In the genomic region with DNA sequence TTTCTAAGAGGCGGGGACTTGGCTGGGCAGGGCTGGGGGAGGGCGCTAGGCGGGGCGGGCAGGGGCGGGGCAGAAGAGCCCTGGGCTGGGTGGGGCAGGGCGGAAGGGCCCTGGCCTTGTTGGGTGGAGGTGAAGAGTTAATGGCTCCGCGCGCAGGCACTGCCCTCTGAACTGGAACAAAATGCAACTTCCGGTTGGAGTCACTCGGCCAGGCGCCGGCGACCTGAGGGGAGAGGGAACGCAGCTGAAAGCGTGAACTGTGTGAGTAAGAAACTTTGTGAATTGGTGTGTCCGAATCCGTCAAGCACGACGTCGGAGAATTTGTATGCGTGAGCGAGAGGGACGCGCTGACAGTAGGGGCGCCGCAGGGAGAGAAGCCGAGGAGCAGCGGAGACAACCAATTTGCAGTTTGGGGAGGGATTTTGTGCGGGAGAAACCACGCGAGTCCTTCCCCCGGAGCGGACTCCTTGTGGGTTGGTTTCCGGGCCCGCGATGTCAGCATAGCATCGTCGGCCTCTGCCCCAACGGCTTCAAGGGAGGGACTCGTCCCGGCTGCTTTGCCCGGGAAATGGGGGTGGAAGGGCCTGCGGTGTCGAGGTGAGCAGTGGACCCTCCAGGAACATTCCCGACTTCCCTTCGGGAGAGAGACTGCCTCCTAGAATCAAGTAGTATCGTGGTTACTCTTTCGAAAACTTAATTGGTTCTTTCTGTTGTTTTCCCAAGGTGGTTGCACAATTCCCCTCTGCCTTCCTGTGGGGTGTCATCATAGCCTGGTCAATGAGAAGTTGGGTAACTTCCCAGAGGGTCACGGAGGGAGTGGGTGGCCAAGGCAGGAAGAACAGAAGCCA, we compare ENCODE assay signal across 8 cellular contexts.
DNase-seq lines count a peak whose midpoint lies in the region; ATAC-seq lines count a peak whose summit lies in the region.

A gene with protein sequence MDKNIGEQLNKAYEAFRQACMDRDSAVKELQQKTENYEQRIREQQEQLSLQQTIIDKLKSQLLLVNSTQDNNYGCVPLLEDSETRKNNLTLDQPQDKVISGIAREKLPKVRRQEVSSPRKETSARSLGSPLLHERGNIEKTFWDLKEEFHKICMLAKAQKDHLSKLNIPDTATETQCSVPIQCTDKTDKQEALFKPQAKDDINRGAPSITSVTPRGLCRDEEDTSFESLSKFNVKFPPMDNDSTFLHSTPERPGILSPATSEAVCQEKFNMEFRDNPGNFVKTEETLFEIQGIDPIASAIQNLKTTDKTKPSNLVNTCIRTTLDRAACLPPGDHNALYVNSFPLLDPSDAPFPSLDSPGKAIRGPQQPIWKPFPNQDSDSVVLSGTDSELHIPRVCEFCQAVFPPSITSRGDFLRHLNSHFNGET (plus strand): TSS at position 203 of the 848 bp plus-strand sequence. CDS start 19,235 bp downstream, outside the sequence.

- peak; percentile 95 for DNase-seq in AG08395 (ENCODE audit: low spot score)
- peak; percentile 90 for DNase-seq in NCI-H345 treated with DMSO at 0.1 percent for 48 hours (lab: John Stamatoyannopoulos, UW; ENCODE audit: unreplicated experiment)
- DNase-seq in activated CD4-positive, CD25-positive, alpha-beta regulatory T cell (lab: John Stamatoyannopoulos, UW) = peak; percentile 78 to 86 (median 82)
- DNase-seq in central memory CD4-positive, alpha-beta T cell = peak; percentile 87
- DNase-seq in iris pigment epithelial cell (ENCODE audit: low read depth) = peak; percentile 98
- DNase-seq in stimulated activated CD4-positive, alpha-beta T cell treated with anti-CD3 and anti-CD28 coated beads, Interleukin-12 subunit alpha, Interleukin-12 subunit beta, amount 100 ng/mL, for 4 hours = peak; percentile 79

- ATAC-seq in GM18909 (IDR thresholded peaks at IDR 0.05; ENCODE audit: poor library complexity, unreplicated experiment) = peak; percentile 91
- peak; percentile 90 for ATAC-seq in HG03175 (IDR thresholded peaks at IDR 0.05; ENCODE audit: unreplicated experiment)

Comparison
In these comparisons a context has a peak if more than half of its experiments do, and no peak if none do; other contexts are left out.
1. Peak in every context shown above with its lines: DNase-seq and ATAC-seq.